Comparison of ENCODE assay signal across 15 cellular contexts in the genomic region with DNA sequence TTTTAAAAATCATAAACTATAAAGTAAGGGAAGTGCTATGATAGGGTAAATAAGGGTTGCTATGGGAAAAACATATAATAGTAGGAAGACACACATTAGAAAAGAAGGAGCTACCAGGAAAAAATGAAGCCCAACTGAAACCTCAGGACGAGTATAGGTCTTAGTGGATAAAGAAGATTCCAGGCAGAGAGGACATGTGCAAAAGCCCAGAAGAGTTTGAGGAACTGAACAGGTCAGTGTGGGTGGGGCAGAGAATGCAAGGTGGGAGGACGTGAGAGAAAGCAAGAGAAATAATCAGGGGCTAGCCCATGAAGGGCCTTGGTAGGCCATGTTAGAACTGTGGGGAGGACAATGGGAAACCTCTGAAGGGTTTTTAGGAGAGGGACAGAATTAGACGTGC.
DNase-seq lines count a peak whose midpoint lies in the region; ATAC-seq and TF ChIP-seq lines count a peak whose summit lies in the region.
"Had no signal": no experiment of that assay in that cellular context is flagged by ENCODE, and none has a peak within 500 bp of the region (broad histone marks: within the 10 kb centered on the region; RNA-seq: fewer than 3 reads in every experiment).

No MANE protein-coding gene starts in this region.

- H3K4me3 Mint-ChIP-seq in WTC11: no peak overlapping the region
- no peak overlapping the region for H3K4me3 Mint-ChIP-seq in naive B cell
- H3K4me3 Mint-ChIP-seq in stimulated activated naive B cell treated with anti-CD40 and anti-IgM and Interleukin-4, amounts not matched to agents 10 μg/mL and 1 μg/mL and 100 μg/mL, for 72 hours: no peak overlapping the region
- H3K4me3 Mint-ChIP-seq: CD14-positive monocyte; CD8-positive, alpha-beta T cell had no signal

- ATAC-seq in GM19351 (IDR thresholded peaks at IDR 0.05; ENCODE audit: unreplicated experiment) (peak; percentile 47), WTC11 (no peak), naive B cell (ENCODE audit: low read depth in 2 of 2) (no peak)
- peak in 1 of 2 donors; percentile 54 for ATAC-seq in stimulated activated naive B cell treated with anti-CD40 and anti-IgM and Interleukin-4, amounts not matched to agents 10 μg/mL and 1 μg/mL and 100 μg/mL, for 72 hours (replicated peaks)
- ATAC-seq: A549; CD8-positive, alpha-beta T cell; HCT116 had no signal

- H3K4me3 ChIP-seq in ascending aorta: no peak overlapping the region
- H3K4me3 ChIP-seq: A549 had no signal

- no peaks in the 10 kb centered on the region for H3K4me1 ChIP-seq in ascending aorta
- H3K4me1 ChIP-seq: Caco-2 had no signal

- no peaks in the 10 kb centered on the region for H3K27me3 Mint-ChIP-seq in WTC11 (ENCODE audit: low read depth)
- H3K27me3 Mint-ChIP-seq in naive B cell: no peaks in the 10 kb centered on the region
- H3K27me3 Mint-ChIP-seq in stimulated activated naive B cell treated with anti-CD40 and anti-IgM and Interleukin-4, amounts not matched to agents 10 μg/mL and 1 μg/mL and 100 μg/mL, for 72 hours: no peaks in the 10 kb centered on the region

- H3K27ac Mint-ChIP-seq in WTC11: 0 out of 2 replicates have a peak overlapping the region, but pooled peaks have one; percentile 2
- H3K27ac Mint-ChIP-seq in naive B cell: peak overlapping the region in 4 of 6 donors; percentile 8 to 66 (median 43)
- H3K27ac Mint-ChIP-seq in stimulated activated naive B cell treated with anti-CD40 and anti-IgM and Interleukin-4, amounts not matched to agents 10 μg/mL and 1 μg/mL and 100 μg/mL, for 72 hours: peak overlapping the region; percentile 32
- H3K27ac Mint-ChIP-seq: CD14-positive monocyte; CD8-positive, alpha-beta T cell had no signal

- H3K27ac ChIP-seq in ascending aorta: no peak overlapping the region

- CTCF ChIA-PET in WTC11 (lab: Charles Lee): no interaction called here

- POLR2A ChIA-PET in WTC11 (lab: Charles Lee): interaction anchor here (0.6 kb wide), 1 partner anchor 23 kb away, joined by 3 read pairs; no protein-coding TSS in a partner anchor

- no peaks in the 10 kb centered on the region for H3K27me3 ChIP-seq in ascending aorta

- peaks cover 0 to 11% of the 10 kb centered on the region in 2 donors for H3K36me3 ChIP-seq in ascending aorta

- H3K9me3 ChIP-seq in ascending aorta: no peaks in the 10 kb centered on the region
- H3K9me3 ChIP-seq: A549, Caco-2 had no signal

- TF ChIP-seq CTCF in WTC11 (IDR thresholded peaks at IDR 0.05): no peak
- no peak for TF ChIP-seq CTCF in ascending aorta (IDR thresholded peaks at IDR 0.05)

- no peaks in the 10 kb centered on the region for H3K9me3 Mint-ChIP-seq in WTC11
- no peaks in the 10 kb centered on the region for H3K9me3 Mint-ChIP-seq in naive B cell
- H3K9me3 Mint-ChIP-seq in stimulated activated naive B cell treated with anti-CD40 and anti-IgM and Interleukin-4, amounts not matched to agents 10 μg/mL and 1 μg/mL and 100 μg/mL, for 72 hours: peaks cover 0 to 1% of the 10 kb centered on the region in 2 donors
- H3K9me3 Mint-ChIP-seq: CD8-positive, alpha-beta T cell had no signal

- H3K4me1 Mint-ChIP-seq in WTC11 (peaks cover 14% of the 10 kb centered on the region), naive B cell (peaks cover 44 to 61% (median 48%) of the 10 kb centered on the region in 3 donors)
- H3K4me1 Mint-ChIP-seq in stimulated activated naive B cell treated with anti-CD40 and anti-IgM and Interleukin-4, amounts not matched to agents 10 μg/mL and 1 μg/mL and 100 μg/mL, for 72 hours: peaks cover 32 to 59% of the 10 kb centered on the region in 2 donors

- DNase-seq in WTC11 (ENCODE audit: low spot score) (no peak), naive B cell (no peak), NCI-H748 (lab: John Stamatoyannopoulos, UW; ENCODE audit: unreplicated experiment) (no peak), ascending aorta (ENCODE audit: low spot score in 2 of 2) (no peak), Kasumi-1 (lab: John Stamatoyannopoulos, UW) (no peak)
- no peak for DNase-seq in stimulated activated naive B cell treated with anti-CD40 and anti-IgM and Interleukin-4, amounts not matched to agents 10 μg/mL and 1 μg/mL and 100 μg/mL, for 72 hours
- DNase-seq: Caco-2; CD8-positive, alpha-beta T cell; DMS53; IMR-90; KG1 had no signal

- intact Hi-C loops in ascending aorta (cut with DNase I): no loop called here

- H3K36me3 Mint-ChIP-seq in WTC11 (no peaks in the 10 kb centered on the region), naive B cell (peaks cover 0 to 4% of the 10 kb centered on the region in 2 donors)
- H3K36me3 Mint-ChIP-seq in stimulated activated naive B cell treated with anti-CD40 and anti-IgM and Interleukin-4, amounts not matched to agents 10 μg/mL and 1 μg/mL and 100 μg/mL, for 72 hours: peaks cover 17 to 24% of the 10 kb centered on the region in 2 donors
- H3K36me3 Mint-ChIP-seq: CD14-positive monocyte; CD8-positive, alpha-beta T cell had no signal

TF ChIP-seq in WTC11, 78 proteins besides CTCF, POLR2A, EP300 and RAD21 (continues in another document):
- TF ChIP-seq, protein P1, sequence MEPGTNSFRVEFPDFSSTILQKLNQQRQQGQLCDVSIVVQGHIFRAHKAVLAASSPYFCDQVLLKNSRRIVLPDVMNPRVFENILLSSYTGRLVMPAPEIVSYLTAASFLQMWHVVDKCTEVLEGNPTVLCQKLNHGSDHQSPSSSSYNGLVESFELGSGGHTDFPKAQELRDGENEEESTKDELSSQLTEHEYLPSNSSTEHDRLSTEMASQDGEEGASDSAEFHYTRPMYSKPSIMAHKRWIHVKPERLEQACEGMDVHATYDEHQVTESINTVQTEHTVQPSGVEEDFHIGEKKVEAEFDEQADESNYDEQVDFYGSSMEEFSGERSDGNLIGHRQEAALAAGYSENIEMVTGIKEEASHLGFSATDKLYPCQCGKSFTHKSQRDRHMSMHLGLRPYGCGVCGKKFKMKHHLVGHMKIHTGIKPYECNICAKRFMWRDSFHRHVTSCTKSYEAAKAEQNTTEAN (CRISPR knock-in tag; IDR thresholded peaks at IDR 0.05): no peak
- TF ChIP-seq HMGA2 (CRISPR knock-in tag; IDR thresholded peaks at IDR 0.05) (no peak), NR3C1 (CRISPR knock-in tag; conservative IDR thresholded peaks at IDR 0.05; ENCODE audit: low read depth) (no peak), ZNF138 (CRISPR knock-in tag; conservative IDR thresholded peaks at IDR 0.05) (no peak), JUN (CRISPR knock-in tag; IDR thresholded peaks at IDR 0.05) (no peak), CREM (CRISPR knock-in tag; IDR thresholded peaks at IDR 0.05) (no peak), ZNF416 (CRISPR knock-in tag; IDR thresholded peaks at IDR 0.05) (no peak)
- TF ChIP-seq, protein P2, sequence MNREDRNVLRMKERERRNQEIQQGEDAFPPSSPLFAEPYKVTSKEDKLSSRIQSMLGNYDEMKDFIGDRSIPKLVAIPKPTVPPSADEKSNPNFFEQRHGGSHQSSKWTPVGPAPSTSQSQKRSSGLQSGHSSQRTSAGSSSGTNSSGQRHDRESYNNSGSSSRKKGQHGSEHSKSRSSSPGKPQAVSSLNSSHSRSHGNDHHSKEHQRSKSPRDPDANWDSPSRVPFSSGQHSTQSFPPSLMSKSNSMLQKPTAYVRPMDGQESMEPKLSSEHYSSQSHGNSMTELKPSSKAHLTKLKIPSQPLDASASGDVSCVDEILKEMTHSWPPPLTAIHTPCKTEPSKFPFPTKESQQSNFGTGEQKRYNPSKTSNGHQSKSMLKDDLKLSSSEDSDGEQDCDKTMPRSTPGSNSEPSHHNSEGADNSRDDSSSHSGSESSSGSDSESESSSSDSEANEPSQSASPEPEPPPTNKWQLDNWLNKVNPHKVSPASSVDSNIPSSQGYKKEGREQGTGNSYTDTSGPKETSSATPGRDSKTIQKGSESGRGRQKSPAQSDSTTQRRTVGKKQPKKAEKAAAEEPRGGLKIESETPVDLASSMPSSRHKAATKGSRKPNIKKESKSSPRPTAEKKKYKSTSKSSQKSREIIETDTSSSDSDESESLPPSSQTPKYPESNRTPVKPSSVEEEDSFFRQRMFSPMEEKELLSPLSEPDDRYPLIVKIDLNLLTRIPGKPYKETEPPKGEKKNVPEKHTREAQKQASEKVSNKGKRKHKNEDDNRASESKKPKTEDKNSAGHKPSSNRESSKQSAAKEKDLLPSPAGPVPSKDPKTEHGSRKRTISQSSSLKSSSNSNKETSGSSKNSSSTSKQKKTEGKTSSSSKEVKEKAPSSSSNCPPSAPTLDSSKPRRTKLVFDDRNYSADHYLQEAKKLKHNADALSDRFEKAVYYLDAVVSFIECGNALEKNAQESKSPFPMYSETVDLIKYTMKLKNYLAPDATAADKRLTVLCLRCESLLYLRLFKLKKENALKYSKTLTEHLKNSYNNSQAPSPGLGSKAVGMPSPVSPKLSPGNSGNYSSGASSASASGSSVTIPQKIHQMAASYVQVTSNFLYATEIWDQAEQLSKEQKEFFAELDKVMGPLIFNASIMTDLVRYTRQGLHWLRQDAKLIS (CRISPR knock-in tag; IDR thresholded peaks at IDR 0.05; ENCODE audit: borderline replicate concordance): no peak
- TF ChIP-seq, protein P3, sequence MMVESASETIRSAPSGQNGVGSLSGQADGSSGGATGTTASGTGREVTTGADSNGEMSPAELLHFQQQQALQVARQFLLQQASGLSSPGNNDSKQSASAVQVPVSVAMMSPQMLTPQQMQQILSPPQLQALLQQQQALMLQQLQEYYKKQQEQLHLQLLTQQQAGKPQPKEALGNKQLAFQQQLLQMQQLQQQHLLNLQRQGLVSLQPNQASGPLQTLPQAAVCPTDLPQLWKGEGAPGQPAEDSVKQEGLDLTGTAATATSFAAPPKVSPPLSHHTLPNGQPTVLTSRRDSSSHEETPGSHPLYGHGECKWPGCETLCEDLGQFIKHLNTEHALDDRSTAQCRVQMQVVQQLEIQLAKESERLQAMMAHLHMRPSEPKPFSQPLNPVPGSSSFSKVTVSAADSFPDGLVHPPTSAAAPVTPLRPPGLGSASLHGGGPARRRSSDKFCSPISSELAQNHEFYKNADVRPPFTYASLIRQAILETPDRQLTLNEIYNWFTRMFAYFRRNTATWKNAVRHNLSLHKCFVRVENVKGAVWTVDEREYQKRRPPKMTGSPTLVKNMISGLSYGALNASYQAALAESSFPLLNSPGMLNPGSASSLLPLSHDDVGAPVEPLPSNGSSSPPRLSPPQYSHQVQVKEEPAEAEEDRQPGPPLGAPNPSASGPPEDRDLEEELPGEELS (CRISPR knock-in tag; IDR thresholded peaks at IDR 0.05): no peak
- TF ChIP-seq, protein P4, sequence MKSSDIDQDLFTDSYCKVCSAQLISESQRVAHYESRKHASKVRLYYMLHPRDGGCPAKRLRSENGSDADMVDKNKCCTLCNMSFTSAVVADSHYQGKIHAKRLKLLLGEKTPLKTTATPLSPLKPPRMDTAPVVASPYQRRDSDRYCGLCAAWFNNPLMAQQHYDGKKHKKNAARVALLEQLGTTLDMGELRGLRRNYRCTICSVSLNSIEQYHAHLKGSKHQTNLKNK (CRISPR knock-in tag; IDR thresholded peaks at IDR 0.05): no peak
